Comparison of ENCODE assay signal across 1 cellular context in genomic region chr14:77314043-77314442, GRCh38.
TF ChIP-seq lines count a peak whose summit lies in the region.

No MANE protein-coding gene starts in this region.

TF ChIP-seq in HepG2, 621 proteins besides CTCF, POLR2A, EP300 and RAD21:
- TF ChIP-seq FOXJ3 (CRISPR knock-in tag; IDR thresholded peaks at IDR 0.05; ENCODE audit: borderline replicate concordance) (no peak), SOX6 (IDR thresholded peaks at IDR 0.05) (no peak), SOX6 (CRISPR knock-in tag; IDR thresholded peaks at IDR 0.05) (no peak), TBX3 (IDR thresholded peaks at IDR 0.05; ENCODE audit: borderline replicate concordance) (no peak), MNT (IDR thresholded peaks at IDR 0.05) (peak; percentile 43; the same call in 1 of the 2 replicates)
TF ChIP-seq in HepG2: peak in this region for 1.
